In the genomic region with DNA sequence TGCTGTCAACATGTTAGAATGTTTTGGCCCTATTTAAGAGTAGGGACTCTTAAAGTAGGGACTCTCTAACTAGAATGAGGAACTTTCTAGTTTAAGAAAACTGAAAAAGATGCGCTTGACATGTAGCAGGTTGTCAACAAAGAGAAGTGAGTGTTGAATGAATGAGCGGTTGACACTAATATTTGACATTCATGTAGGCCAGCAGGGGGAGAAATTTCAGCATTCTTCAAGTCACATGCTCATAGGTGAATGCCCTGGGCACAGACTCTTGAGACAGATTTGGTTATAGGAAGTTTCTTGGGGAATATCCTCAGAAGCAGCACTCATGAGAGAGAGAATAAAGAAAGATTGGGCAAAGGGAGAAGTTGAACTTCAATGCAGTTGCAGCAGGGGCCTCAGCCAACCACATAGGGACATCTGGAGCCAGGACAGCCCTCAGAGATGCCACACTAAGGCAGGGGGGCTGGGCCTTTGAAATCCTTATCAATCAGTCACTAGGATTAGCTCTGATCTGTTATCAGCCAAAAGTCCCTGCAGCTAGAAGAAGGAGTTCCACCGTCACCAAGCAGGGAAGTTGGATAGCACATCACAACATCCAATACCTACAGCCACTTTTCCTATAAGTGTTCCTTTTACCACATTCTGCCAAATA, we compare ENCODE assay signal across 7 cellular contexts.
DNase-seq lines count a peak whose midpoint lies in the region; ATAC-seq and TF ChIP-seq lines count a peak whose summit lies in the region.

No MANE protein-coding gene starts in this region.

- no peak overlapping the region for H3K27ac Mint-ChIP-seq in progenitor cell of endocrine pancreas
- H3K27ac Mint-ChIP-seq in activated T-helper 17 cell treated with anti-CD3 and anti-CD28 coated beads, Interleukin-2, amount 50 U/mL, for 72 hours = no peak overlapping the region
- no peak overlapping the region for H3K27ac Mint-ChIP-seq in activated CD8-positive, alpha-beta T cell treated with anti-CD3 and anti-CD28 coated beads for 36 hours

- peak overlapping the region; percentile 29; the same call in 1 of the 2 replicates for H2AFZ ChIP-seq in OCI-LY3 (ENCODE audit: low read depth, low read length)

- H3K36me3 ChIP-seq in OCI-LY3 (replicated peaks; ENCODE audit: low read depth, low read length) = no peaks in the 10 kb centered on the region

- POLR2A ChIA-PET in activated CD8-positive, alpha-beta T cell treated with anti-CD3 and anti-CD28 coated beads for 36 hours (lab: Charles Lee) = no interaction called here

- H3K4me3 Mint-ChIP-seq in progenitor cell of endocrine pancreas (ENCODE audit: low read depth) = no peak overlapping the region
- no peak overlapping the region for H3K4me3 Mint-ChIP-seq in activated T-helper 17 cell treated with anti-CD3 and anti-CD28 coated beads, Interleukin-2, amount 50 U/mL, for 72 hours
- no peak overlapping the region for H3K4me3 Mint-ChIP-seq in activated CD8-positive, alpha-beta T cell treated with anti-CD3 and anti-CD28 coated beads for 36 hours

- TF ChIP-seq CTCF in OCI-LY3 (IDR thresholded peaks at IDR 0.05; ENCODE audit: low read depth, low read length) (peak; percentile 73), progenitor cell of endocrine pancreas (IDR thresholded peaks at IDR 0.05; ENCODE audit: unreplicated experiment) (peak; percentile 23)
- TF ChIP-seq CTCF in activated CD8-positive, alpha-beta T cell treated with anti-CD3 and anti-CD28 coated beads for 36 hours (IDR thresholded peaks at IDR 0.05) = no peak

- H3K27ac ChIP-seq in OCI-LY3 (ENCODE audit: low read length) = no peak overlapping the region

- no peaks in the 10 kb centered on the region for H4K20me1 ChIP-seq in OCI-LY3 (ENCODE audit: insufficient read depth, low read length)

- H3K9ac ChIP-seq in OCI-LY3 (ENCODE audit: low read length) = no peak overlapping the region

- H3K27me3 Mint-ChIP-seq in progenitor cell of endocrine pancreas = no peaks in the 10 kb centered on the region
- no peaks in the 10 kb centered on the region for H3K27me3 Mint-ChIP-seq in activated T-helper 17 cell treated with anti-CD3 and anti-CD28 coated beads, Interleukin-2, amount 50 U/mL, for 72 hours
- no peaks in the 10 kb centered on the region for H3K27me3 Mint-ChIP-seq in activated CD8-positive, alpha-beta T cell treated with anti-CD3 and anti-CD28 coated beads for 36 hours

- no peak overlapping the region for H3K4me3 ChIP-seq in OCI-LY3 (ENCODE audit: low read length)

- ATAC-seq in GM19025 (IDR thresholded peaks at IDR 0.05; ENCODE audit: low read depth, unreplicated experiment) (peak; percentile 67), HG02943 (IDR thresholded peaks at IDR 0.05; ENCODE audit: low read depth, unreplicated experiment) (peak; percentile 63)
- no peak for ATAC-seq in activated T-helper 17 cell treated with anti-CD3 and anti-CD28 coated beads, Interleukin-2, amount 50 U/mL, for 72 hours (replicated peaks)
- ATAC-seq in activated CD8-positive, alpha-beta T cell treated with anti-CD3 and anti-CD28 coated beads for 36 hours = no peak

- DNase-seq in progenitor cell of endocrine pancreas (ENCODE audit: low spot score, unreplicated experiment) (no peak), posterior cingulate gyrus (no peak)
- no peak for DNase-seq in activated CD8-positive, alpha-beta T cell treated with anti-CD3 and anti-CD28 coated beads for 36 hours

- H3K9me3 ChIP-seq in OCI-LY3 (ENCODE audit: insufficient read depth, low read length) = no peaks in the 10 kb centered on the region

- intact Hi-C loops in activated CD8-positive, alpha-beta T cell treated with anti-CD3 and anti-CD28 coated beads for 36 hours (cut with micrococcal nuclease) = no loop called here
- intact Hi-C loops in posterior cingulate gyrus (cut with DNase I) = no loop called here

- CTCF ChIA-PET in activated CD8-positive, alpha-beta T cell treated with anti-CD3 and anti-CD28 coated beads for 36 hours (lab: Charles Lee) = interaction anchor here (0.9 kb wide), 1 partner anchor 736 kb away, joined by 3 read pairs; no protein-coding TSS in a partner anchor

- H3K36me3 Mint-ChIP-seq in progenitor cell of endocrine pancreas (ENCODE audit: insufficient read depth) = no peaks in the 10 kb centered on the region
- H3K36me3 Mint-ChIP-seq in activated T-helper 17 cell treated with anti-CD3 and anti-CD28 coated beads, Interleukin-2, amount 50 U/mL, for 72 hours (ENCODE audit: low read depth) = no peaks in the 10 kb centered on the region
- no peaks in the 10 kb centered on the region for H3K36me3 Mint-ChIP-seq in activated CD8-positive, alpha-beta T cell treated with anti-CD3 and anti-CD28 coated beads for 36 hours (ENCODE audit: low read depth)

- H3K9me3 Mint-ChIP-seq in progenitor cell of endocrine pancreas (ENCODE audit: low read depth) = peaks cover 3% of the 10 kb centered on the region
- H3K9me3 Mint-ChIP-seq in activated T-helper 17 cell treated with anti-CD3 and anti-CD28 coated beads, Interleukin-2, amount 50 U/mL, for 72 hours = no peaks in the 10 kb centered on the region
- H3K9me3 Mint-ChIP-seq in activated CD8-positive, alpha-beta T cell treated with anti-CD3 and anti-CD28 coated beads for 36 hours = peaks cover 2% of the 10 kb centered on the region

- no peaks in the 10 kb centered on the region for H3K79me2 ChIP-seq in OCI-LY3 (ENCODE audit: low read length)

- peaks cover 17% of the 10 kb centered on the region for H3K4me1 ChIP-seq in OCI-LY3 (ENCODE audit: low read length)

- H3K4me2 ChIP-seq in OCI-LY3 (ENCODE audit: low read length) = no peak overlapping the region

- H3K4me1 Mint-ChIP-seq in progenitor cell of endocrine pancreas (ENCODE audit: low read depth) = no peaks in the 10 kb centered on the region
- no peaks in the 10 kb centered on the region for H3K4me1 Mint-ChIP-seq in activated T-helper 17 cell treated with anti-CD3 and anti-CD28 coated beads, Interleukin-2, amount 50 U/mL, for 72 hours
- H3K4me1 Mint-ChIP-seq in activated CD8-positive, alpha-beta T cell treated with anti-CD3 and anti-CD28 coated beads for 36 hours (ENCODE audit: low read depth) = no peaks in the 10 kb centered on the region

- H3K27me3 ChIP-seq in OCI-LY3 (ENCODE audit: low read depth, low read length) = no peaks in the 10 kb centered on the region

Comparison
In these comparisons a context has a peak if more than half of its experiments do, and no peak if none do; other contexts are left out.
1. ATAC-seq: peak in GM19025 (single experiment) and HG02943 (single experiment); none in activated T-helper 17 cell treated with anti-CD3 and anti-CD28 coated beads, Interleukin-2, amount 50 U/mL, for 72 hours (single experiment) and activated CD8-positive, alpha-beta T cell treated with anti-CD3 and anti-CD28 coated beads for 36 hours (single experiment).